ENCODE assay signal across 23 cellular contexts in genomic region chr7:95577137-95577536, GRCh38. TPM values are rescaled to one million over a fixed set of nuclear protein-coding genes. Genes with fewer than 3 reads are reported as not detected.
DNase-seq lines count a peak whose midpoint lies in the region; ATAC-seq, FAIRE-seq and TF ChIP-seq lines count a peak whose summit lies in the region.
"Had no signal": no experiment of that assay in that cellular context is flagged by ENCODE, and none has a peak within 500 bp of the region (broad histone marks: within the 10 kb centered on the region; RNA-seq: fewer than 3 reads in every experiment).

No MANE protein-coding gene starts in this region.

- H3K79me2 ChIP-seq in hepatocyte = no peaks in the 10 kb centered on the region

- H2AFZ ChIP-seq in hepatocyte = no peak overlapping the region

- WGBS in hepatocyte (ENCODE audit: low lambda C conversion rate, missing lambda C conversion rate) = 79% methylated on average over 5 of the region's 5 CpGs

- H3K27me3 ChIP-seq in bronchial epithelial cell (ENCODE audit: control insufficient read depth, insufficient read depth, low read length) = no peaks in the 10 kb centered on the region
- no peaks in the 10 kb centered on the region for H3K27me3 ChIP-seq in hepatocyte
- H3K27me3 ChIP-seq: gastroesophageal sphincter, pancreas, SJCRH30, vagina had no signal

- TF ChIP-seq CTCF in bronchial epithelial cell (IDR thresholded peaks at IDR 0.05; ENCODE audit: insufficient read depth, low read length, severe bottlenecking) (no peak), hepatocyte (IDR thresholded peaks at IDR 0.05; ENCODE audit: poor library complexity) (no peak)

- DNase-seq in Daoy (ENCODE audit: low read depth) (peak; percentile 59), HT1080 (ENCODE audit: low read depth) (peak; percentile 24), bronchial epithelial cell (ENCODE audit: low read depth) (peak; percentile 44), kidney tubule cell (ENCODE audit: low spot score) (peak; percentile 86), urothelium cell line (ENCODE audit: low spot score) (no peak), SHP77 (lab: John Stamatoyannopoulos, UW) (no peak), hepatocyte (ENCODE audit: low spot score) (no peak)
- DNase-seq: activated T-cell treated with anti-CD3 and anti-CD28 coated beads, Interleukin-2, amount 50 U/mL, for 72 hours; MM.1S; NCI-H1694; NCI-H510A; pancreas; SJCRH30; stimulated activated CD4-positive, alpha-beta T cell treated with anti-CD3 and anti-CD28 coated beads, Interleukin-2, amount 100 ng/mL, for 48 hours had no signal

- H3K4me3 ChIP-seq in bronchial epithelial cell (ENCODE audit: low read depth, low read length) = no peak overlapping the region
- no peak overlapping the region for H3K4me3 ChIP-seq in hepatocyte
- H3K4me3 ChIP-seq: gastroesophageal sphincter, lung, pancreas, SJCRH30, skin epidermis, vagina had no signal

- H4K20me1 ChIP-seq in hepatocyte (ENCODE audit: insufficient read depth, poor library complexity, severe bottlenecking) = no peaks in the 10 kb centered on the region

- H3K27ac ChIP-seq in hepatocyte = no peak overlapping the region
- H3K27ac ChIP-seq: gastroesophageal sphincter, pancreas, SJCRH30, skin epidermis, vagina had no signal

- H3K4me1 ChIP-seq in hepatocyte (ENCODE audit: insufficient read depth) = no peaks in the 10 kb centered on the region
- H3K4me1 ChIP-seq: gastroesophageal sphincter, pancreas, vagina had no signal

- H3K9me3 ChIP-seq in hepatocyte (ENCODE audit: low read depth) = no peaks in the 10 kb centered on the region
- H3K9me3 ChIP-seq: pancreas, vagina had no signal

- no peak overlapping the region for H3K4me2 ChIP-seq in hepatocyte

- no peaks in the 10 kb centered on the region for H3K9me2 ChIP-seq in hepatocyte (replicated peaks; ENCODE audit: insufficient read depth)

- H3K36me3 ChIP-seq in bronchial epithelial cell (ENCODE audit: control insufficient read depth, insufficient read depth, low read length) = no peaks in the 10 kb centered on the region
- no peaks in the 10 kb centered on the region for H3K36me3 ChIP-seq in hepatocyte (replicated peaks; ENCODE audit: insufficient read depth, low read depth)
- H3K36me3 ChIP-seq: gastroesophageal sphincter, pancreas, SJCRH30, vagina had no signal

- no peak for ATAC-seq in HG02588 (IDR thresholded peaks at IDR 0.05; ENCODE audit: unreplicated experiment)
- ATAC-seq: activated CD4-positive, CD25-positive, alpha-beta regulatory T cell treated with anti-CD3 and anti-CD28 coated beads, Interleukin-2, amount 50 U/mL, for 24 hours; activated T-cell treated with anti-CD3 and anti-CD28 coated beads, Interleukin-2, amount 50 U/mL, for 72 hours; gastroesophageal sphincter; pancreas had no signal

- no peak for FAIRE-seq in bronchial epithelial cell (lab: Jason Lieb, UNC)
- FAIRE-seq in urothelium cell line (lab: Jason Lieb, UNC) = no peak
- FAIRE-seq: endothelial cell of umbilical vein, G401.6, pancreas had no signal

RNA-seq across cellular contexts. Expression of gene PDK4, which starts 19.2 kb away (rescaled TPM):
- total RNA-seq in Daoy (2014; rRNA removed; shearing (Covaris generic)) = 0.63 and 0.71 TPM in 2 replicates
- not detected in 2 replicates for total RNA-seq in HT1080 (2014; rRNA removed; shearing (Covaris generic))
- not detected in 2 replicates for polyA plus RNA-seq in HT1080 (2015; cell fraction: cytosol; rRNA removed)
- not detected in 2 replicates for polyA plus RNA-seq in HT1080 (2015; cell fraction: nucleus; rRNA removed)
- 0.53 and 0.64 TPM in 2 replicates for total RNA-seq in bronchial epithelial cell
- total RNA-seq in hepatocyte = 28.5 and 34.6 TPM in 2 replicates
- 26.0 and 28.8 TPM in 2 replicates for polyA plus RNA-seq in hepatocyte
- total RNA-seq: activated T-cell treated with anti-CD3 and anti-CD28 coated beads, Interleukin-2, amount 50 U/mL, for 72 hours; T-helper 2 cell treated with Interferon-gamma antibody and Interleukin-4, amounts not matched to agents 100 ng/mL and 5 ng/mL, for 36 hours had no signal

Comparison
In these comparisons a context has a peak if more than half of its experiments do, and no peak if none do; other contexts are left out.
1. DNase-seq: peak in Daoy (single experiment), HT1080 (single experiment), bronchial epithelial cell (single experiment) and kidney tubule cell (single experiment); none in urothelium cell line (single experiment), SHP77 (0 of 2) and hepatocyte (single experiment).
2. RNA of gene PDK4, which starts 19.2 kb away (total RNA-seq): 28.5 to 34.6 TPM in hepatocyte; 0.63 to 0.71 TPM in Daoy, 0.53 to 0.64 TPM in bronchial epithelial cell and not detected in HT1080; every median in the first group is over 10 times any median in the second.